Comparison of ENCODE assay signal across 37 cellular contexts in the genomic region with DNA sequence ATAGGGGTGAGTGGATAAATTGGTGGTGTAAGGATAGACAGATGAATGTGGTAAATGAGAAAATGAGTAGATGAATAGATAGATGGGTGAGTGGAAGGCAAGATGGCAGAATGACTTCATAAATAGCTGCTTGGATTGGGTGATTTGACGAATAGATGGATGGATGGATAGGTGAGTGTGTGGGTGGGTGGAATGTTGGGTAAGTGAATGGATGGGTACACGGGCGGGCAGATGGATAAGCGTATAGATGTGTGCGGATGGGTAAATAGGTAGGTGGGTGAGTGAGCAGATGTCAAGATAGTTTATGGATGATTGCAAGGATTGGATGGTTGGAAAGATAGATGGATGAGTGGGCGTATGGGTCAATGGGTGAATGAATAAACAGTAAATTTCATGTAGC. TPM values are rescaled to one million over a fixed set of nuclear protein-coding genes. Genes with fewer than 3 reads are reported as not detected.
"Had no signal": no experiment of that assay in that cellular context is flagged by ENCODE, and none has a peak within 500 bp of the region (broad histone marks: within the 10 kb centered on the region; RNA-seq: fewer than 3 reads in every experiment).

No MANE protein-coding gene starts in this region.

- H3K4me1 ChIP-seq: body of pancreas had no signal

- H3K27ac Mint-ChIP-seq: activated B cell treated with CpG ODN at 0.5 μM for 24 hours; activated CD4-positive, alpha-beta memory T cell treated with anti-CD3 and anti-CD28 coated beads for 36 hours; activated CD4-positive, alpha-beta T cell treated with anti-CD3 and anti-CD28 coated beads, Interleukin-2, amount 10 ng/mL, durations not matched to agents 24 days and 14 days; activated CD8-positive, alpha-beta T cell treated with anti-CD3 and anti-CD28 coated beads for 36 hours; activated naive CD4-positive, alpha-beta T cell treated with anti-CD3 and anti-CD28 coated beads for 36 hours; activated naive CD8-positive, alpha-beta T cell treated with anti-CD3 and anti-CD28 coated beads for 36 hours; activated T-cell treated with anti-CD3 and anti-CD28 coated beads, Interleukin-2, amount 50 U/mL, for 72 hours; activated T-helper 1 cell treated with anti-CD3 and anti-CD28 coated beads, Interleukin-12 subunit alpha, Interleukin-12 subunit beta, Interleukin-2, Interleukin-4 antibody, amounts not matched to agents 30 ng/mL and 10 ng/mL and 1 ng/mL, durations not matched to agents 14 hours and 24 hours and 36 hours; activated T-helper 17 cell treated with anti-CD3 and anti-CD28 coated beads, Interleukin-2, amount 50 U/mL, for 72 hours; T-helper 1 cell treated with Interleukin-12 subunit alpha and Interleukin-12 subunit beta and Interleukin-4 antibody, amounts not matched to agents 30 μg/mL and 1 μg/mL, for 36 hours; T-helper 2 cell treated with Interferon-gamma antibody and Interleukin-4, amounts not matched to agents 5 μg/mL and 100 μg/mL, for 36 hours had no signal

- H3K36me3 ChIP-seq: adrenal gland, brain microvascular endothelial cell, breast epithelium had no signal

- H3K4me3 ChIP-seq: adrenal gland, body of pancreas, breast epithelium had no signal

- H3K4me1 Mint-ChIP-seq: activated B cell treated with CpG ODN at 0.5 μM for 24 hours; activated CD4-positive, alpha-beta T cell treated with anti-CD3 and anti-CD28 coated beads, Interleukin-2, amount 10 ng/mL, durations not matched to agents 24 days and 14 days; activated naive CD8-positive, alpha-beta T cell treated with anti-CD3 and anti-CD28 coated beads for 36 hours; activated T-helper 17 cell treated with anti-CD3 and anti-CD28 coated beads, Interleukin-2, amount 50 U/mL, for 72 hours had no signal

- H3K27me3 Mint-ChIP-seq: activated B cell treated with CpG ODN at 0.5 μM for 24 hours; activated naive CD8-positive, alpha-beta T cell treated with anti-CD3 and anti-CD28 coated beads for 36 hours had no signal

- H3K36me3 Mint-ChIP-seq: activated CD4-positive, alpha-beta memory T cell treated with anti-CD3 and anti-CD28 coated beads for 36 hours; activated naive CD4-positive, alpha-beta T cell treated with anti-CD3 and anti-CD28 coated beads, Interleukin-2, amount 50 U/mL, for 72 hours; activated naive CD8-positive, alpha-beta T cell treated with anti-CD3 and anti-CD28 coated beads for 36 hours had no signal

- DNase-seq: activated B cell treated with CpG ODN at 0.5 μM for 24 hours; activated CD4-positive, alpha-beta memory T cell treated with anti-CD3 and anti-CD28 coated beads for 36 hours; activated CD4-positive, alpha-beta T cell treated with anti-CD3 and anti-CD28 coated beads for 4 hours; activated CD4-positive, alpha-beta T cell treated with anti-CD3 and anti-CD28 coated beads, Interleukin-2, amount 10 ng/mL, durations not matched to agents 24 days and 14 days; activated CD4-positive, alpha-beta T cell treated with anti-CD3 and anti-CD28 coated beads, Interleukin-2, amount 50 U/mL, for 1 hour; activated CD4-positive, alpha-beta T cell treated with anti-CD3 and anti-CD28 coated beads, Interleukin-2, amount 50 U/mL, for 4 hours; activated CD4-positive, CD25-positive, alpha-beta regulatory T cell treated with anti-CD3 and anti-CD28 coated beads, Interleukin-2, amount 50 U/mL, for 72 hours; activated CD8-positive, alpha-beta memory T cell treated with anti-CD3 and anti-CD28 coated beads, Interleukin-2, amount 50 U/mL, for 4 hours; activated CD8-positive, alpha-beta T cell treated with anti-CD3 and anti-CD28 coated beads for 36 hours; activated effector memory CD4-positive, alpha-beta T cell treated with anti-CD3 and anti-CD28 coated beads, Interleukin-2, amount 50 U/mL, for 16 hours; activated gamma-delta T cell treated with Interleukin-2 at 50 U/mL for 16 hours; activated naive CD4-positive, alpha-beta T cell; activated naive CD4-positive, alpha-beta T cell treated with anti-CD3 and anti-CD28 coated beads for 36 hours; activated naive CD4-positive, alpha-beta T cell treated with anti-CD3 and anti-CD28 coated beads, Interleukin-2, amount 50 U/mL, for 16 hours; activated naive CD8-positive, alpha-beta T cell treated with anti-CD3 and anti-CD28 coated beads for 36 hours; activated T-cell treated with anti-CD3 and anti-CD28 coated beads for 4 hours; activated T-cell treated with anti-CD3 and anti-CD28 coated beads, Interleukin-2, amount 50 U/mL, for 1 hour; activated T-cell treated with anti-CD3 and anti-CD28 coated beads, Interleukin-2, amount 50 U/mL, for 4 hours; activated T-cell treated with anti-CD3 and anti-CD28 coated beads, Interleukin-2, amount 50 U/mL, for 72 hours; adrenal gland; amniotic stem cell; aorta; body of pancreas; brain microvascular endothelial cell; central memory CD4-positive, alpha-beta T cell; T-helper 1 cell; T-helper 2 cell; T-helper 9 cell had no signal

- H3K9me3 Mint-ChIP-seq: activated B cell treated with CpG ODN at 0.5 μM for 24 hours; activated CD4-positive, alpha-beta memory T cell treated with anti-CD3 and anti-CD28 coated beads for 36 hours; activated CD4-positive, alpha-beta T cell treated with anti-CD3 and anti-CD28 coated beads, Interleukin-2, amount 10 ng/mL, durations not matched to agents 24 days and 14 days; activated CD8-positive, alpha-beta T cell treated with anti-CD3 and anti-CD28 coated beads for 36 hours; activated naive CD4-positive, alpha-beta T cell treated with anti-CD3 and anti-CD28 coated beads for 36 hours; activated naive CD4-positive, alpha-beta T cell treated with anti-CD3 and anti-CD28 coated beads, Interleukin-2, amount 50 U/mL, for 72 hours; activated naive CD8-positive, alpha-beta T cell treated with anti-CD3 and anti-CD28 coated beads for 36 hours; activated T-cell treated with anti-CD3 and anti-CD28 coated beads, Interleukin-2, amount 50 U/mL, for 4 hours; activated T-cell treated with anti-CD3 and anti-CD28 coated beads, Interleukin-2, amount 50 U/mL, for 72 hours; activated T-helper 1 cell treated with anti-CD3 and anti-CD28 coated beads, Interleukin-12 subunit alpha, Interleukin-12 subunit beta, Interleukin-2, Interleukin-4 antibody, amounts not matched to agents 30 ng/mL and 10 ng/mL and 1 ng/mL, durations not matched to agents 14 hours and 24 hours and 36 hours; activated T-helper 17 cell treated with anti-CD3 and anti-CD28 coated beads, Interleukin-2, amount 50 U/mL, for 72 hours; T-helper 1 cell treated with Interleukin-12 subunit alpha and Interleukin-12 subunit beta and Interleukin-4 antibody, amounts not matched to agents 30 μg/mL and 1 μg/mL, for 36 hours; T-helper 2 cell treated with Interferon-gamma antibody and Interleukin-4, amounts not matched to agents 5 μg/mL and 100 μg/mL, for 36 hours had no signal

- FAIRE-seq: astrocyte, TTC549 had no signal

- H3K4me3 Mint-ChIP-seq: activated B cell treated with CpG ODN at 0.5 μM for 24 hours; activated CD4-positive, alpha-beta memory T cell treated with anti-CD3 and anti-CD28 coated beads for 36 hours; activated CD4-positive, alpha-beta T cell treated with anti-CD3 and anti-CD28 coated beads, Interleukin-2, amount 10 ng/mL, durations not matched to agents 24 days and 14 days; activated CD8-positive, alpha-beta T cell treated with anti-CD3 and anti-CD28 coated beads for 36 hours; activated naive CD4-positive, alpha-beta T cell treated with anti-CD3 and anti-CD28 coated beads for 36 hours; activated naive CD8-positive, alpha-beta T cell treated with anti-CD3 and anti-CD28 coated beads for 36 hours; activated T-cell treated with anti-CD3 and anti-CD28 coated beads, Interleukin-2, amount 50 U/mL, for 4 hours; activated T-cell treated with anti-CD3 and anti-CD28 coated beads, Interleukin-2, amount 50 U/mL, for 72 hours; activated T-helper 1 cell treated with anti-CD3 and anti-CD28 coated beads, Interleukin-12 subunit alpha, Interleukin-12 subunit beta, Interleukin-2, Interleukin-4 antibody, amounts not matched to agents 30 ng/mL and 10 ng/mL and 1 ng/mL, durations not matched to agents 14 hours and 24 hours and 36 hours; activated T-helper 17 cell treated with anti-CD3 and anti-CD28 coated beads, Interleukin-2, amount 50 U/mL, for 72 hours; T-helper 1 cell treated with Interleukin-12 subunit alpha and Interleukin-12 subunit beta and Interleukin-4 antibody, amounts not matched to agents 30 μg/mL and 1 μg/mL, for 36 hours; T-helper 2 cell treated with Interferon-gamma antibody and Interleukin-4, amounts not matched to agents 5 μg/mL and 100 μg/mL, for 36 hours had no signal

- H3K27me3 ChIP-seq: adrenal gland, body of pancreas, brain microvascular endothelial cell, breast epithelium had no signal

- ATAC-seq: activated CD8-positive, alpha-beta T cell treated with anti-CD3 and anti-CD28 coated beads for 36 hours; activated naive CD4-positive, alpha-beta T cell treated with anti-CD3 and anti-CD28 coated beads, Interleukin-2, amount 50 U/mL, for 72 hours; activated T-cell treated with anti-CD3 and anti-CD28 coated beads, Interleukin-2, amount 50 U/mL, for 4 hours; activated T-cell treated with anti-CD3 and anti-CD28 coated beads, Interleukin-2, amount 50 U/mL, for 72 hours; activated T-helper 17 cell treated with anti-CD3 and anti-CD28 coated beads, Interleukin-2, amount 50 U/mL, for 72 hours; body of pancreas had no signal

- H3K27ac ChIP-seq: adrenal gland, body of pancreas, brain microvascular endothelial cell, breast epithelium, VCaP had no signal

- H3K9me3 ChIP-seq: adrenal gland, body of pancreas, breast epithelium had no signal

RNA-seq across cellular contexts. Expression of a gene that starts 59.3 kb away (rescaled TPM):
- total RNA-seq: activated CD4-positive, alpha-beta T cell treated with anti-CD3 and anti-CD28 coated beads, Interleukin-2, amount 10 ng/mL, durations not matched to agents 24 days and 14 days; activated naive CD4-positive, alpha-beta T cell treated with anti-CD3 and anti-CD28 coated beads for 36 hours; activated naive CD4-positive, alpha-beta T cell treated with anti-CD3 and anti-CD28 coated beads, Interleukin-2, amount 50 U/mL, for 72 hours; activated T-helper 1 cell treated with anti-CD3 and anti-CD28 coated beads, Interleukin-12 subunit alpha, Interleukin-12 subunit beta, Interleukin-2, Interleukin-4 antibody, amounts not matched to agents 30 ng/mL and 10 ng/mL and 1 ng/mL, durations not matched to agents 14 hours and 24 hours and 36 hours had no signal
